In the genomic region with DNA sequence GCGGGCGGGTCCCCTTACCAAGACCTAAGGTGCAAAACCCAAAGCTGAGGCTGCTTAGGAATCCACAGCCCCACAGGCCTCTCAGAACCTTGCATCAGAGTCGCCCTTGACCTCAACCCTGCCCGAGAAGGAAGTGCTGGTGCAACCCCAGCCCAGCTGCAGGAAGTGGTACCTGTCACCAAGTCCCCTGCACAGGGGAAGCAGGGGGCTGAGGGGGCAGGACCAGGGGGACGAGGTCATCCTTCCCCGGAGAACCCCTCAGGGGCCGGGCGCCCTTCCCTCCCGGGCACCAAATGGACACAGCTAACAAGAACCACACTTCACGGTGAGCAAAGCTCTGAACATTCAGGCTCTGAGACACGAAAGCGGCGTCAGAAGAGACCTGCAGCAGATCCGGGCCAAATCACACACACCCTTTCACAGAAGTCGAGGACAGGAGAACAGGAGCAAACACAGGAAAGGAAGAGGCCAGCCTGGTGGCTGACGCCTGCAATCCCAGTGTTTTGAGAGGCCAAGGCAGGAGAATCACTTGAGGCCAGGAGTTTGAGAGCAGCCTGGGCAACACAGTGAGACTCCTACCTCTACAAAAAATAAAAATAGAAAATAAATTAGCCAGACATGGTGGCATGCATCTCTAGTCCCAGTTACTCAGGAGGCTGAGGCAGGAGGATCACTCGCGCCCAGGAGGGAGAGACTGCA, we compare ENCODE assay signal across 1 cellular context.
TF ChIP-seq lines count a peak whose summit lies in the region.

No MANE protein-coding gene starts in this region.

TF ChIP-seq in HepG2, 621 proteins besides CTCF, POLR2A, EP300 and RAD21 (continued from another document and continues in another):
- TF ChIP-seq DZIP1 (CRISPR knock-in tag; IDR thresholded peaks at IDR 0.05) = no peak
- no peak for TF ChIP-seq PAF1 (CRISPR knock-in tag; IDR thresholded peaks at IDR 0.05)
- TF ChIP-seq MBD4 (IDR thresholded peaks at IDR 0.05; ENCODE audit: borderline replicate concordance, low read length) = no peak
- no peak for TF ChIP-seq SETDB1 (CRISPR knock-in tag; IDR thresholded peaks at IDR 0.05; ENCODE audit: borderline replicate concordance)
- no peak for TF ChIP-seq ZNF704 (CRISPR knock-in tag; IDR thresholded peaks at IDR 0.05; ENCODE audit: borderline replicate concordance)
- no peak for TF ChIP-seq ZNF549 (CRISPR knock-in tag; IDR thresholded peaks at IDR 0.05)
- TF ChIP-seq GABPB1 (CRISPR knock-in tag; IDR thresholded peaks at IDR 0.05) = peak; percentile 91
- no peak for TF ChIP-seq ZNF737 (CRISPR knock-in tag; IDR thresholded peaks at IDR 0.05; ENCODE audit: borderline replicate concordance)
- no peak for TF ChIP-seq AHR (CRISPR knock-in tag; IDR thresholded peaks at IDR 0.05)
- TF ChIP-seq GMEB2 (CRISPR knock-in tag; IDR thresholded peaks at IDR 0.05; ENCODE audit: low read depth) = no peak
- TF ChIP-seq ZNF672 (CRISPR knock-in tag; IDR thresholded peaks at IDR 0.05) = no peak
- TF ChIP-seq REL (CRISPR knock-in tag; conservative IDR thresholded peaks at IDR 0.05) = no peak
- TF ChIP-seq, protein P1, sequence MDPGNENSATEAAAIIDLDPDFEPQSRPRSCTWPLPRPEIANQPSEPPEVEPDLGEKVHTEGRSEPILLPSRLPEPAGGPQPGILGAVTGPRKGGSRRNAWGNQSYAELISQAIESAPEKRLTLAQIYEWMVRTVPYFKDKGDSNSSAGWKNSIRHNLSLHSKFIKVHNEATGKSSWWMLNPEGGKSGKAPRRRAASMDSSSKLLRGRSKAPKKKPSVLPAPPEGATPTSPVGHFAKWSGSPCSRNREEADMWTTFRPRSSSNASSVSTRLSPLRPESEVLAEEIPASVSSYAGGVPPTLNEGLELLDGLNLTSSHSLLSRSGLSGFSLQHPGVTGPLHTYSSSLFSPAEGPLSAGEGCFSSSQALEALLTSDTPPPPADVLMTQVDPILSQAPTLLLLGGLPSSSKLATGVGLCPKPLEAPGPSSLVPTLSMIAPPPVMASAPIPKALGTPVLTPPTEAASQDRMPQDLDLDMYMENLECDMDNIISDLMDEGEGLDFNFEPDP (CRISPR knock-in tag; conservative IDR thresholded peaks at IDR 0.05) = no peak
- 0 out of 2 replicates have a peak, but pooled peaks have one; percentile 22 for TF ChIP-seq MEIS1 (CRISPR knock-in tag; IDR thresholded peaks at IDR 0.05; ENCODE audit: borderline replicate concordance)
- no peak for TF ChIP-seq ZNF235 (CRISPR knock-in tag; IDR thresholded peaks at IDR 0.05; ENCODE audit: borderline replicate concordance)
- TF ChIP-seq, protein P2, sequence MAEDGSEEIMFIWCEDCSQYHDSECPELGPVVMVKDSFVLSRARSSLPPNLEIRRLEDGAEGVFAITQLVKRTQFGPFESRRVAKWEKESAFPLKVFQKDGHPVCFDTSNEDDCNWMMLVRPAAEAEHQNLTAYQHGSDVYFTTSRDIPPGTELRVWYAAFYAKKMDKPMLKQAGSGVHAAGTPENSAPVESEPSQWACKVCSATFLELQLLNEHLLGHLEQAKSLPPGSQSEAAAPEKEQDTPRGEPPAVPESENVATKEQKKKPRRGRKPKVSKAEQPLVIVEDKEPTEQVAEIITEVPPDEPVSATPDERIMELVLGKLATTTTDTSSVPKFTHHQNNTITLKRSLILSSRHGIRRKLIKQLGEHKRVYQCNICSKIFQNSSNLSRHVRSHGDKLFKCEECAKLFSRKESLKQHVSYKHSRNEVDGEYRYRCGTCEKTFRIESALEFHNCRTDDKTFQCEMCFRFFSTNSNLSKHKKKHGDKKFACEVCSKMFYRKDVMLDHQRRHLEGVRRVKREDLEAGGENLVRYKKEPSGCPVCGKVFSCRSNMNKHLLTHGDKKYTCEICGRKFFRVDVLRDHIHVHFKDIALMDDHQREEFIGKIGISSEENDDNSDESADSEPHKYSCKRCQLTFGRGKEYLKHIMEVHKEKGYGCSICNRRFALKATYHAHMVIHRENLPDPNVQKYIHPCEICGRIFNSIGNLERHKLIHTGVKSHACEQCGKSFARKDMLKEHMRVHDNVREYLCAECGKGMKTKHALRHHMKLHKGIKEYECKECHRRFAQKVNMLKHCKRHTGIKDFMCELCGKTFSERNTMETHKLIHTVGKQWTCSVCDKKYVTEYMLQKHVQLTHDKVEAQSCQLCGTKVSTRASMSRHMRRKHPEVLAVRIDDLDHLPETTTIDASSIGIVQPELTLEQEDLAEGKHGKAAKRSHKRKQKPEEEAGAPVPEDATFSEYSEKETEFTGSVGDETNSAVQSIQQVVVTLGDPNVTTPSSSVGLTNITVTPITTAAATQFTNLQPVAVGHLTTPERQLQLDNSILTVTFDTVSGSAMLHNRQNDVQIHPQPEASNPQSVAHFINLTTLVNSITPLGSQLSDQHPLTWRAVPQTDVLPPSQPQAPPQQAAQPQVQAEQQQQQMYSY (CRISPR knock-in tag; IDR thresholded peaks at IDR 0.05) = no peak
- TF ChIP-seq BHLHE40 (IDR thresholded peaks at IDR 0.05; ENCODE audit: low read length) = no peak
- no peak for TF ChIP-seq HHEX (CRISPR knock-in tag; IDR thresholded peaks at IDR 0.05)
- no peak for TF ChIP-seq SOX6 (IDR thresholded peaks at IDR 0.05)
- TF ChIP-seq SOX6 (CRISPR knock-in tag; IDR thresholded peaks at IDR 0.05) = peak; percentile 50; the same call in 1 of the 2 replicates
- no peak for TF ChIP-seq DNMT3B (CRISPR knock-in tag; conservative IDR thresholded peaks at IDR 0.05)
- TF ChIP-seq ZNF703 (CRISPR knock-in tag; IDR thresholded peaks at IDR 0.05; ENCODE audit: borderline replicate concordance) = no peak
- TF ChIP-seq ZSCAN30 (CRISPR knock-in tag; IDR thresholded peaks at IDR 0.05) = no peak
- no peak for TF ChIP-seq ZNF552 (CRISPR knock-in tag; IDR thresholded peaks at IDR 0.05; ENCODE audit: borderline replicate concordance)
- no peak for TF ChIP-seq HNRNPL (IDR thresholded peaks at IDR 0.05; ENCODE audit: low read depth, low read length)
- no peak for TF ChIP-seq ZNF124 (CRISPR knock-in tag; IDR thresholded peaks at IDR 0.05)
- TF ChIP-seq ZFAT (CRISPR knock-in tag; conservative IDR thresholded peaks at IDR 0.05) = no peak
- no peak for TF ChIP-seq FOXJ3 (CRISPR knock-in tag; IDR thresholded peaks at IDR 0.05; ENCODE audit: borderline replicate concordance)
- TF ChIP-seq, protein P3, sequence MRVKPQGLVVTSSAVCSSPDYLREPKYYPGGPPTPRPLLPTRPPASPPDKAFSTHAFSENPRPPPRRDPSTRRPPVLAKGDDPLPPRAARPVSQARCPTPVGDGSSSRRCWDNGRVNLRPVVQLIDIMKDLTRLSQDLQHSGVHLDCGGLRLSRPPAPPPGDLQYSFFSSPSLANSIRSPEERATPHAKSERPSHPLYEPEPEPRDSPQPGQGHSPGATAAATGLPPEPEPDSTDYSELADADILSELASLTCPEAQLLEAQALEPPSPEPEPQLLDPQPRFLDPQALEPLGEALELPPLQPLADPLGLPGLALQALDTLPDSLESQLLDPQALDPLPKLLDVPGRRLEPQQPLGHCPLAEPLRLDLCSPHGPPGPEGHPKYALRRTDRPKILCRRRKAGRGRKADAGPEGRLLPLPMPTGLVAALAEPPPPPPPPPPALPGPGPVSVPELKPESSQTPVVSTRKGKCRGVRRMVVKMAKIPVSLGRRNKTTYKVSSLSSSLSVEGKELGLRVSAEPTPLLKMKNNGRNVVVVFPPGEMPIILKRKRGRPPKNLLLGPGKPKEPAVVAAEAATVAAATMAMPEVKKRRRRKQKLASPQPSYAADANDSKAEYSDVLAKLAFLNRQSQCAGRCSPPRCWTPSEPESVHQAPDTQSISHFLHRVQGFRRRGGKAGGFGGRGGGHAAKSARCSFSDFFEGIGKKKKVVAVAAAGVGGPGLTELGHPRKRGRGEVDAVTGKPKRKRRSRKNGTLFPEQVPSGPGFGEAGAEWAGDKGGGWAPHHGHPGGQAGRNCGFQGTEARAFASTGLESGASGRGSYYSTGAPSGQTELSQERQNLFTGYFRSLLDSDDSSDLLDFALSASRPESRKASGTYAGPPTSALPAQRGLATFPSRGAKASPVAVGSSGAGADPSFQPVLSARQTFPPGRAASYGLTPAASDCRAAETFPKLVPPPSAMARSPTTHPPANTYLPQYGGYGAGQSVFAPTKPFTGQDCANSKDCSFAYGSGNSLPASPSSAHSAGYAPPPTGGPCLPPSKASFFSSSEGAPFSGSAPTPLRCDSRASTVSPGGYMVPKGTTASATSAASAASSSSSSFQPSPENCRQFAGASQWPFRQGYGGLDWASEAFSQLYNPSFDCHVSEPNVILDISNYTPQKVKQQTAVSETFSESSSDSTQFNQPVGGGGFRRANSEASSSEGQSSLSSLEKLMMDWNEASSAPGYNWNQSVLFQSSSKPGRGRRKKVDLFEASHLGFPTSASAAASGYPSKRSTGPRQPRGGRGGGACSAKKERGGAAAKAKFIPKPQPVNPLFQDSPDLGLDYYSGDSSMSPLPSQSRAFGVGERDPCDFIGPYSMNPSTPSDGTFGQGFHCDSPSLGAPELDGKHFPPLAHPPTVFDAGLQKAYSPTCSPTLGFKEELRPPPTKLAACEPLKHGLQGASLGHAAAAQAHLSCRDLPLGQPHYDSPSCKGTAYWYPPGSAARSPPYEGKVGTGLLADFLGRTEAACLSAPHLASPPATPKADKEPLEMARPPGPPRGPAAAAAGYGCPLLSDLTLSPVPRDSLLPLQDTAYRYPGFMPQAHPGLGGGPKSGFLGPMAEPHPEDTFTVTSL (CRISPR knock-in tag; IDR thresholded peaks at IDR 0.05; ENCODE audit: borderline replicate concordance) = no peak
- no peak for TF ChIP-seq TCF12 (IDR thresholded peaks at IDR 0.05)
- TF ChIP-seq TCF12 (CRISPR knock-in tag; IDR thresholded peaks at IDR 0.05) = no peak
- no peak for TF ChIP-seq TRIM24 (CRISPR knock-in tag; IDR thresholded peaks at IDR 0.05)
- peak; percentile 81 for TF ChIP-seq GATAD2A (CRISPR knock-in tag; IDR thresholded peaks at IDR 0.05)
- no peak for TF ChIP-seq ZNF468 (CRISPR knock-in tag; IDR thresholded peaks at IDR 0.05)
- TF ChIP-seq ELF4 (CRISPR knock-in tag; IDR thresholded peaks at IDR 0.05; ENCODE audit: borderline replicate concordance) = no peak
- peak; percentile 97 for TF ChIP-seq NR2C2 (CRISPR knock-in tag; IDR thresholded peaks at IDR 0.05; ENCODE audit: borderline replicate concordance)
- TF ChIP-seq ZNF678 (CRISPR knock-in tag; IDR thresholded peaks at IDR 0.05) = no peak
- no peak for TF ChIP-seq SNAPC5 (CRISPR knock-in tag; IDR thresholded peaks at IDR 0.05; ENCODE audit: borderline replicate concordance)
- no peak for TF ChIP-seq SRSF9 (IDR thresholded peaks at IDR 0.05; ENCODE audit: borderline replicate concordance, insufficient read depth, low read depth, low read length, poor library complexity, severe bottlenecking)
- TF ChIP-seq ZBTB2 (CRISPR knock-in tag; IDR thresholded peaks at IDR 0.05; ENCODE audit: low read depth) = no peak
- no peak for TF ChIP-seq REXO4 (CRISPR knock-in tag; IDR thresholded peaks at IDR 0.05; ENCODE audit: borderline replicate concordance)
- no peak for TF ChIP-seq TMF1 (CRISPR knock-in tag; IDR thresholded peaks at IDR 0.05; ENCODE audit: low read depth)
- TF ChIP-seq ZNF83 (CRISPR knock-in tag; IDR thresholded peaks at IDR 0.05; ENCODE audit: borderline replicate concordance) = no peak
- TF ChIP-seq ZFY (CRISPR knock-in tag; IDR thresholded peaks at IDR 0.05) = peak; percentile 61
